ENCODE assay signal across 1 cellular context in genomic region chr11:118997627-118998387, GRCh38.
TF ChIP-seq lines count a peak whose summit lies in the region.

TSS of gene CENATAC (plus strand) at chr11:118998138. CDS start at chr11:118998198, 60 bp downstream.

TF ChIP-seq in IMR-90, 13 proteins besides CTCF, POLR2A, EP300 and RAD21 (continued from another document):
- TF ChIP-seq USF2 (IDR thresholded peaks at IDR 0.05; ENCODE audit: low read depth, low read length) (no peak), NFE2L2 (IDR thresholded peaks at IDR 0.05; ENCODE audit: low read depth, low read length) (no peak), RFX5 (IDR thresholded peaks at IDR 0.05; ENCODE audit: low read depth, low read length) (no peak)
